20 cellular contexts compared by ENCODE assay signal in genomic region chr2:67041051-67041450, GRCh38.
"Had no signal": no experiment of that assay in that cellular context is flagged by ENCODE, and none has a peak within 500 bp of the region (broad histone marks: within the 10 kb centered on the region; RNA-seq: fewer than 3 reads in every experiment).

No MANE protein-coding gene starts in this region.

- H3K27ac ChIP-seq: dorsolateral prefrontal cortex, left ventricle myocardium inferior, lower lobe of right lung, right atrium auricular region, sigmoid colon, skin epidermis, stomach, thoracic aorta, transverse colon had no signal

- H3K27me3 Mint-ChIP-seq: memory B cell, naive B cell had no signal

- H3K4me1 ChIP-seq: left ventricle myocardium inferior, lower lobe of right lung, right atrium auricular region had no signal

- FAIRE-seq: frontal cortex, keratinocyte had no signal

- H3K4me3 Mint-ChIP-seq: immature natural killer cell, memory B cell, naive B cell, nephron had no signal

- H3K27ac Mint-ChIP-seq: immature natural killer cell, memory B cell, naive B cell had no signal

- H3K9me3 Mint-ChIP-seq: nephron had no signal

- H3K36me3 ChIP-seq: left ventricle myocardium inferior, lower lobe of right lung, right atrium auricular region, sigmoid colon, stomach, thoracic aorta, transverse colon had no signal

- H3K4me1 Mint-ChIP-seq: immature natural killer cell, memory B cell, naive B cell had no signal

- DNase-seq: cortex of kidney; dorsolateral prefrontal cortex; effector CD8-positive, alpha-beta T cell; immature natural killer cell; left cardiac atrium; left ventricle myocardium inferior; lower lobe of right lung; naive B cell; sigmoid colon; stimulated activated naive CD4-positive, alpha-beta T cell; stomach; substantia nigra; transverse colon had no signal

- H3K36me3 Mint-ChIP-seq: immature natural killer cell, memory B cell, naive B cell had no signal

- H3K27me3 ChIP-seq: right atrium auricular region, sigmoid colon, stomach had no signal

- ATAC-seq: left cardiac atrium, lower lobe of right lung had no signal

- H3K4me3 ChIP-seq: dorsolateral prefrontal cortex, left ventricle myocardium inferior, lower lobe of right lung, right atrium auricular region, sigmoid colon, skin epidermis, stomach, thoracic aorta, transverse colon had no signal

- H3K9me3 ChIP-seq: left ventricle myocardium inferior, lower lobe of right lung, right atrium auricular region, sigmoid colon, stomach, thoracic aorta, transverse colon had no signal
